In the genomic region with DNA sequence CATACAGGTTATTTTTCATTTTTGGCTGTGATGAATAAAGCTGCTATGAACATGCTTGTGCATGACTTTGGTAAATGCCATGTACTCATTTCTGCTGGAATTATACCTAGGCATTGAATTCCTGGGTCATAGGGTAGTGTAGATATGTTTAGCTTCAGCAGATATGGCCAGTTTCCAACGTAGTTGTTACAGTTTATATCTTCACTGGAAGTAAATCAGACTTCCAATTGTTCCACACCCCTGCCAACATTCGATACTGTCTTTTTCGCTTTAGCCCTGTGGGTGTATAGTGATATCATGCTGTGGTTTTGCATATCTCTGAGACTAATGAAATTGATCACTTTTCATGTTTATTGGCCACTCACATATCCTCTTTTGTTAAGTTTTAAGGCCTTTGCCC, we compare ENCODE assay signal across 1 cellular context.
TF ChIP-seq lines count a peak whose summit lies in the region.

No MANE protein-coding gene starts in this region.

TF ChIP-seq in HepG2, 621 proteins besides CTCF, POLR2A, EP300 and RAD21 (continued from another document):
- TF ChIP-seq ZNF782 (CRISPR knock-in tag; IDR thresholded peaks at IDR 0.05; ENCODE audit: borderline replicate concordance) (no peak), ZFAT (CRISPR knock-in tag; conservative IDR thresholded peaks at IDR 0.05) (no peak)
